ENCODE assay signal across 10 cellular contexts in genomic region chr1:45621501-45621836, GRCh38. TPM values are rescaled to one million over a fixed set of nuclear protein-coding genes. Genes with fewer than 3 reads are reported as not detected.
DNase-seq lines count a peak whose midpoint lies in the region; ATAC-seq and TF ChIP-seq lines count a peak whose summit lies in the region.
"Had no signal": no experiment of that assay in that cellular context is flagged by ENCODE, and none has a peak within 500 bp of the region (broad histone marks: within the 10 kb centered on the region; RNA-seq: fewer than 3 reads in every experiment).

No MANE protein-coding gene starts in this region.

- no peak overlapping the region for H4K5ac ChIP-seq in H9 (ENCODE audit: insufficient read length, low read depth, low read length)

- no peak overlapping the region for H3K4me2 ChIP-seq in H9 (ENCODE audit: insufficient read depth, insufficient read length, low read length)

- DNase-seq in H9, result no peak
- peak; percentile 21 for DNase-seq in iPS-NIHi11 (ENCODE audit: low spot score)
- no peak for DNase-seq in stimulated activated naive CD8-positive, alpha-beta T cell treated with anti-CD3 and anti-CD28 coated beads, Interleukin-15, amount 100 ng/mL, for 72 hours
- no peak for DNase-seq in stimulated activated naive CD4-positive, alpha-beta T cell treated with Interleukin-2 at 50 U/mL for 16 hours (lab: John Stamatoyannopoulos, UW)
- DNase-seq in HT-29 (ENCODE audit: low spot score), result no peak
- no peak for DNase-seq in sigmoid colon
- DNase-seq: caudate nucleus, GDM1, KBM-7 had no signal

- no peak overlapping the region for H2BK120ac ChIP-seq in H9 (ENCODE audit: low read depth, low read length, poor library complexity, severe bottlenecking)

- H3K4me3 Mint-ChIP-seq in H9, result no peak overlapping the region
- H3K4me3 Mint-ChIP-seq in stimulated activated naive CD8-positive, alpha-beta T cell treated with anti-CD3 and anti-CD28 coated beads, Interleukin-15, amount 100 ng/mL, for 72 hours, result no peak overlapping the region

- peak; percentile 40 for ATAC-seq in stimulated activated naive CD8-positive, alpha-beta T cell treated with anti-CD3 and anti-CD28 coated beads, Interleukin-15, amount 100 ng/mL, for 72 hours

- no peak overlapping the region for H3K23ac ChIP-seq in H9 (ENCODE audit: insufficient read length, low read depth, low read length)

- H2BK5ac ChIP-seq in H9 (ENCODE audit: insufficient read length, low read length), result no peak overlapping the region

- no peaks in the 10 kb centered on the region for H3K9me3 ChIP-seq in H9 (ENCODE audit: control insufficient read depth, low read depth, low read length)
- H3K9me3 ChIP-seq in sigmoid colon, result no peaks in the 10 kb centered on the region

- no peak overlapping the region for H2AK5ac ChIP-seq in H9 (ENCODE audit: insufficient read length, low read length)

- H3K27me3 ChIP-seq in H9 (ENCODE audit: insufficient read depth, low read length), result no peaks in the 10 kb centered on the region
- no peaks in the 10 kb centered on the region for H3K27me3 ChIP-seq in sigmoid colon

- TF ChIP-seq POLR2A in sigmoid colon (IDR thresholded peaks at IDR 0.05), result no peak

- no peak overlapping the region for H3K4me3 ChIP-seq in sigmoid colon

- H3T11ph ChIP-seq in H9 (ENCODE audit: low read length), result no peak overlapping the region

- H3K23me2 ChIP-seq in H9 (ENCODE audit: insufficient read length, low read depth, low read length, poor library complexity, severe bottlenecking), result no peaks in the 10 kb centered on the region

- no peak overlapping the region for H3K14ac ChIP-seq in H9 (ENCODE audit: insufficient read depth, low read length)

- H4K91ac ChIP-seq in H9 (ENCODE audit: insufficient read length, low read depth, low read length), result no peak overlapping the region

- peaks cover 16 to 48% (median 32%) of the 10 kb centered on the region in 3 experiments; a peak in 6 of 7 replicates for H3K36me3 Mint-ChIP-seq in H9 (ENCODE audit: insufficient read depth in 1 of 3, low read depth in 3 of 3)

- WGBS in H9 (ENCODE audit: extremely low coverage, insufficient read length, low lambda C conversion rate), result no CpG with 5 or more reads among the region's 3 CpGs
- whole genome bisulfite sequencing in sigmoid colon, 2 donors, result 33 to 63% methylated on average over 3 of the region's 3 CpGs

- no peak overlapping the region for H2BK15ac ChIP-seq in H9 (ENCODE audit: low read depth, low read length)

- H4K20me1 ChIP-seq in H9 (ENCODE audit: control insufficient read depth, insufficient read depth, insufficient read length), result no peaks in the 10 kb centered on the region

- no peak overlapping the region for H3K18ac ChIP-seq in H9 (ENCODE audit: insufficient read length, low read depth, low read length)

- peaks cover 7 to 33% (median 23%) of the 10 kb centered on the region in 4 donors for H3K36me3 ChIP-seq in sigmoid colon

- H2BK20ac ChIP-seq in H9 (ENCODE audit: low read depth, low read length, poor library complexity, severe bottlenecking), result no peak overlapping the region

- peak overlapping the region in 1 of 3 experiments; percentile 82; a peak in 2 of 7 replicates for H3K27ac Mint-ChIP-seq in H9
- peak overlapping the region; percentile 80 to 95 for H3K27ac Mint-ChIP-seq in stimulated activated naive CD8-positive, alpha-beta T cell treated with anti-CD3 and anti-CD28 coated beads, Interleukin-15, amount 100 ng/mL, for 72 hours

- no peaks in the 10 kb centered on the region for H3K9me3 Mint-ChIP-seq in H9
- H3K9me3 Mint-ChIP-seq in stimulated activated naive CD8-positive, alpha-beta T cell treated with anti-CD3 and anti-CD28 coated beads, Interleukin-15, amount 100 ng/mL, for 72 hours, result no peaks in the 10 kb centered on the region

- H3K27ac ChIP-seq in H9 (ENCODE audit: insufficient read length, low read depth, low read length) (peak overlapping the region; percentile 7), VCaP (0 out of 2 replicates have a peak overlapping the region, but pooled peaks have one; percentile 62), sigmoid colon (peak overlapping the region in 2 of 4 donors; percentile 31 to 52)

- H3K79me2 ChIP-seq in H9 (ENCODE audit: insufficient read depth, low read length), result no peaks in the 10 kb centered on the region

- H4K8ac ChIP-seq in H9 (replicated peaks; ENCODE audit: insufficient read length, low read depth, low read length), result no peak overlapping the region

- no peak overlapping the region for H3K9ac ChIP-seq in H9 (ENCODE audit: extremely low read depth, insufficient read length, low read length)

- intact Hi-C loops in sigmoid colon (cut with DNase I), result no loop called here

- H3K4me1 Mint-ChIP-seq in H9, result peaks cover 0 to 4% of the 10 kb centered on the region in 2 experiments; a peak in 1 of 4 replicates
- peaks cover 5% of the 10 kb centered on the region for H3K4me1 Mint-ChIP-seq in stimulated activated naive CD8-positive, alpha-beta T cell treated with anti-CD3 and anti-CD28 coated beads, Interleukin-15, amount 100 ng/mL, for 72 hours

- H3K4me1 ChIP-seq in H9 (ENCODE audit: insufficient read depth, low read length), result no peaks in the 10 kb centered on the region
- peaks cover 0 to 20% (median 13%) of the 10 kb centered on the region in 4 donors for H3K4me1 ChIP-seq in sigmoid colon

- no peak overlapping the region for H3K4ac ChIP-seq in H9 (ENCODE audit: low read depth, low read length)

- H2BK12ac ChIP-seq in H9 (ENCODE audit: insufficient read length, low read depth, low read length), result no peak overlapping the region

- no peaks in the 10 kb centered on the region for H3K27me3 Mint-ChIP-seq in H9 (ENCODE audit: low read depth)
- no peaks in the 10 kb centered on the region for H3K27me3 Mint-ChIP-seq in stimulated activated naive CD8-positive, alpha-beta T cell treated with anti-CD3 and anti-CD28 coated beads, Interleukin-15, amount 100 ng/mL, for 72 hours

- H3K56ac ChIP-seq in H9 (ENCODE audit: insufficient read length, low read depth, low read length), result no peak overlapping the region

- no peak overlapping the region for H2AFZ ChIP-seq in H9 (ENCODE audit: low read length)

- no peak for TF ChIP-seq CTCF in H9 (conservative IDR thresholded peaks at IDR 0.05)
- no peak for TF ChIP-seq CTCF in VCaP (conservative IDR thresholded peaks at IDR 0.05)
- TF ChIP-seq CTCF in sigmoid colon (IDR thresholded peaks at IDR 0.05), result no peak

- H3K79me1 ChIP-seq in H9 (ENCODE audit: insufficient read depth, low read depth, low read length, poor library complexity, severe bottlenecking), result no peaks in the 10 kb centered on the region

- no peak for TF ChIP-seq EP300 in sigmoid colon (IDR thresholded peaks at IDR 0.05)

RNA-seq across cellular contexts. Expression of gene CCDC17, which starts 2.4 kb away (rescaled TPM):
- 1.0 and 1.9 TPM in 2 replicates for total RNA-seq in H9 (2021)
- 0.86 and 1.3 TPM in 2 replicates for total RNA-seq in HT-29 (2014; rRNA removed; shearing (Covaris generic))
- total RNA-seq in sigmoid colon, result 1 to 10 TPM in 3 of 4 donors, under 1 TPM in 1; 0.82 to 2.6 (median 2.0) TPM
- 1 to 10 TPM in 2 of 3 donors, under 1 TPM in 1; 0.92 to 2.3 (median 1.2) TPM for polyA plus RNA-seq in sigmoid colon

RNA-seq across cellular contexts. Expression of gene NASP, which starts 37.6 kb away (rescaled TPM):
- total RNA-seq in H9 (2021) (484 and 514 TPM in 2 replicates), sigmoid colon (10 to 100 TPM; 64.8 to 80.3 (median 75.4) TPM)
- total RNA-seq in HT-29 (2014; rRNA removed; shearing (Covaris generic)), result 100 and 105 TPM in 2 replicates
- polyA plus RNA-seq in sigmoid colon, result 100 to 1,000 TPM in 2 of 3 donors, 10 to 100 TPM in 1; 76.8 to 159 (median 133) TPM
